Comparison of ENCODE assay signal across 8 cellular contexts in the genomic region with DNA sequence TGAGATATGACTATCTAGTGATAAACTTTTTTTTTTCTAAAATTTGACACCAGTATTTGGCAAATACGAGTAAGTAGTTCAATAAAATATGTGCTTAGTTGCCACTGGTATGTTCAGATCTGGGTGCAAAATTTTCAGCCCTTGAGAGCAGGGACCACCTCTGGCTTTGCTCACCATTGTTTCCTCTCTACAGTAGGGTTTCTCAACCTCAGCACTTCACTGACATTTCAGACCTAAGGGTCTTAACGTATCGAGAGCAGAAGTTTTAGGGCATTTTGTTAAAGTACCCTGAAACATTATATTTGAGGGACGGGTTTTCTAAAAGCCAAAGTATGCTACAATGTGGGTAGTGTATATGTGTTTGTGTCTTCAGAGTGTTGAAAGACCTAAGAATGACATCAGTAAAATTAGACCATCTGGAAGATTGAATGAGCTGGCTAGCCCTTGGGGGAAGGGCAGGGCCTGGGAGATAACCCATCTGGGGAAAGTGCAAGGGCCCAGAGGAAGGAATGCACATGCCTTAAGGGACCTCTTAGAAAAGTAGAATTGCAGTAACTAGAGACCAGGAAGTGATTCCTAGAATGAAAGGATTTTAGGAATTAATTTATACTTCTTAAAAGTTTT. TPM values are rescaled to one million over a fixed set of nuclear protein-coding genes. Genes with fewer than 3 reads are reported as not detected.
DNase-seq lines count a peak whose midpoint lies in the region; FAIRE-seq and TF ChIP-seq lines count a peak whose summit lies in the region.
"Had no signal": no experiment of that assay in that cellular context is flagged by ENCODE, and none has a peak within 500 bp of the region (broad histone marks: within the 10 kb centered on the region; RNA-seq: fewer than 3 reads in every experiment).

No MANE protein-coding gene starts in this region.

- H3K4me3 ChIP-seq in cardiac muscle cell (peak overlapping the region; percentile 3), smooth muscle cell (peak overlapping the region; percentile 3), suprapubic skin (no peak overlapping the region)

- H3K9ac ChIP-seq in smooth muscle cell (ENCODE audit: low read depth), result peak overlapping the region; percentile 49

- H3K4me1 ChIP-seq in cardiac muscle cell (ENCODE audit: low read depth) (peaks cover 77% of the 10 kb centered on the region), smooth muscle cell (ENCODE audit: low read depth) (peaks cover 48% of the 10 kb centered on the region), suprapubic skin (peaks cover 25% of the 10 kb centered on the region)

- POLR2A ChIA-PET in HEK293T (lab: Yijun Ruan, JAX), result interaction anchor here (3.2 kb wide), 1 partner anchor 12 kb away, joined by 10 read pairs; a partner anchor contains a TSS

- in situ Hi-C loops in SK-MEL-5 (cut with HindIII; ENCODE audit: low pct_unique_long_range_greater_than_20kb, low sequenced_read_pairs), result no loop called here

- no peaks in the 10 kb centered on the region for H3K9me3 ChIP-seq in cardiac muscle cell (ENCODE audit: low read depth)
- no peaks in the 10 kb centered on the region for H3K9me3 ChIP-seq in smooth muscle cell (replicated peaks; ENCODE audit: low read depth)
- H3K9me3 ChIP-seq in suprapubic skin, result no peaks in the 10 kb centered on the region

- TF ChIP-seq POLR2A in GM12892 (IDR thresholded peaks at IDR 0.05; ENCODE audit: low read depth, low read length), result no peak
- no peak for TF ChIP-seq POLR2A in suprapubic skin (IDR thresholded peaks at IDR 0.05)

- H3K79me2 ChIP-seq in smooth muscle cell (ENCODE audit: low read depth), result peaks cover 95% of the 10 kb centered on the region

- H3K36me3 ChIP-seq in cardiac muscle cell (no peaks in the 10 kb centered on the region), smooth muscle cell (ENCODE audit: low read depth) (no peaks in the 10 kb centered on the region), suprapubic skin (no peaks in the 10 kb centered on the region)

- H3K27ac ChIP-seq in cardiac muscle cell, result peak overlapping the region; percentile 88
- peak overlapping the region; percentile 86 for H3K27ac ChIP-seq in smooth muscle cell (ENCODE audit: low read depth)
- no peak overlapping the region for H3K27ac ChIP-seq in suprapubic skin

- 9% methylated on average over 4 of the region's 4 CpGs for WGBS in smooth muscle cell (ENCODE audit: low lambda C conversion rate)
- WGBS in suprapubic skin, result 65% methylated on average over 4 of the region's 4 CpGs

- peaks cover 8% of the 10 kb centered on the region for H4K20me1 ChIP-seq in smooth muscle cell (ENCODE audit: low read depth)

- no peak for TF ChIP-seq EP300 in suprapubic skin (IDR thresholded peaks at IDR 0.05)

- no peaks in the 10 kb centered on the region for H3K27me3 ChIP-seq in cardiac muscle cell
- H3K27me3 ChIP-seq in smooth muscle cell (ENCODE audit: low read depth), result no peaks in the 10 kb centered on the region
- H3K27me3 ChIP-seq in suprapubic skin, result no peaks in the 10 kb centered on the region

- no peak for FAIRE-seq in GM12892 (lab: Jason Lieb, UNC)

- peak overlapping the region; percentile 66 for H3K4me2 ChIP-seq in smooth muscle cell

- H3F3A ChIP-seq in smooth muscle cell (ENCODE audit: low read depth), result peaks cover 28% of the 10 kb centered on the region

- TF ChIP-seq CTCF in cardiac muscle cell (IDR thresholded peaks at IDR 0.05; ENCODE audit: low read depth, low read length) (peak; percentile 24), smooth muscle cell (IDR thresholded peaks at IDR 0.05; ENCODE audit: borderline replicate concordance, insufficient read depth, poor library complexity, severe bottlenecking) (peak; percentile 16), suprapubic skin (IDR thresholded peaks at IDR 0.05) (no peak)

- CTCF ChIA-PET in HEK293T (lab: Yijun Ruan, JAX), result no interaction called here

- no peak overlapping the region for H2AFZ ChIP-seq in smooth muscle cell (ENCODE audit: low read depth)

- DNase-seq in HEK293T (ENCODE audit: extremely low spot score) (peak; percentile 14), SK-MEL-5 (ENCODE audit: low read depth, low spot score) (peak; percentile 58), cardiac muscle cell (ENCODE audit: low read depth in 1 of 2, low spot score in 1 of 2) (peak; percentile 82 to 91), smooth muscle cell (lab: John Stamatoyannopoulos, UW; ENCODE audit: unreplicated experiment) (no peak), DMS79 treated with DMSO at 0.1 percent for 48 hours (lab: John Stamatoyannopoulos, UW) (no peak), GM12892 (ENCODE audit: insufficient read length) (no peak), suprapubic skin (ENCODE audit: low spot score in 2 of 2) (no peak)
- DNase-seq: central memory CD4-positive, alpha-beta T cell had no signal

TF ChIP-seq in HEK293T, 16 proteins besides CTCF, POLR2A, EP300 and RAD21:
- no peak for TF ChIP-seq ZNF384 (IDR thresholded peaks at IDR 0.05)
- TF ChIP-seq FOXA1 (IDR thresholded peaks at IDR 0.05), result no peak
- TF ChIP-seq ELF4 (IDR thresholded peaks at IDR 0.05), result no peak
- TF ChIP-seq L3MBTL2 (conservative IDR thresholded peaks at IDR 0.05), result no peak
- no peak for TF ChIP-seq CTBP1 (IDR thresholded peaks at IDR 0.05; ENCODE audit: borderline replicate concordance)
- TF ChIP-seq HDGF (IDR thresholded peaks at IDR 0.05; ENCODE audit: borderline replicate concordance), result no peak
- TF ChIP-seq BHLHE40 (IDR thresholded peaks at IDR 0.05; ENCODE audit: borderline replicate concordance), result no peak
- TF ChIP-seq, protein P1, sequence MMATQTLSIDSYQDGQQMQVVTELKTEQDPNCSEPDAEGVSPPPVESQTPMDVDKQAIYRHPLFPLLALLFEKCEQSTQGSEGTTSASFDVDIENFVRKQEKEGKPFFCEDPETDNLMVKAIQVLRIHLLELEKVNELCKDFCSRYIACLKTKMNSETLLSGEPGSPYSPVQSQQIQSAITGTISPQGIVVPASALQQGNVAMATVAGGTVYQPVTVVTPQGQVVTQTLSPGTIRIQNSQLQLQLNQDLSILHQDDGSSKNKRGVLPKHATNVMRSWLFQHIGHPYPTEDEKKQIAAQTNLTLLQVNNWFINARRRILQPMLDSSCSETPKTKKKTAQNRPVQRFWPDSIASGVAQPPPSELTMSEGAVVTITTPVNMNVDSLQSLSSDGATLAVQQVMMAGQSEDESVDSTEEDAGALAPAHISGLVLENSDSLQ (IDR thresholded peaks at IDR 0.05), result no peak
- TF ChIP-seq ARNT (IDR thresholded peaks at IDR 0.05), result no peak
- TF ChIP-seq FOXK2 (IDR thresholded peaks at IDR 0.05), result no peak
- TF ChIP-seq SUZ12 (IDR thresholded peaks at IDR 0.05), result no peak
- no peak for TF ChIP-seq LEF1 (IDR thresholded peaks at IDR 0.05; ENCODE audit: borderline replicate concordance)
- no peak for TF ChIP-seq FOXM1 (IDR thresholded peaks at IDR 0.05; ENCODE audit: borderline replicate concordance)
- no peak for TF ChIP-seq SP1 (IDR thresholded peaks at IDR 0.05)
- no peak for TF ChIP-seq TARDBP (IDR thresholded peaks at IDR 0.05)
- TF ChIP-seq NFRKB (IDR thresholded peaks at IDR 0.05), result no peak

RNA-seq across cellular contexts. Expression of a gene that starts 11.8 kb away (rescaled TPM):
- total RNA-seq in SK-MEL-5 (2014; rRNA removed; shearing (Covaris generic)), result 126 and 131 TPM in 2 replicates
- polyA plus RNA-seq in SK-MEL-5 (2015; cell fraction: cytosol; rRNA removed), result 159 and 191 TPM in 2 replicates
- 83.2 and 89.5 TPM in 2 replicates for polyA plus RNA-seq in SK-MEL-5 (2015; cell fraction: nucleus; rRNA removed)
- total RNA-seq in cardiac muscle cell, result 281 and 358 TPM in 2 replicates
- polyA plus RNA-seq in cardiac muscle cell, result 236 and 421 TPM in 2 replicates
- 77.9 and 83.7 TPM in 2 replicates for total RNA-seq in smooth muscle cell
- polyA plus RNA-seq in smooth muscle cell, result 56.1 and 70.4 TPM in 2 replicates
- 6.8 TPM for polyA plus RNA-seq in GM12892 (2012; ENCODE audit: missing spikeins)
- 10 to 100 TPM; 60.5 to 97.9 (median 84.4) TPM for total RNA-seq in suprapubic skin

RNA-seq across cellular contexts. Expression of a gene that starts 12.2 kb away (rescaled TPM):
- 26.1 and 29.1 TPM in 2 replicates for total RNA-seq in SK-MEL-5 (2014; rRNA removed; shearing (Covaris generic))
- 15.4 and 17.6 TPM in 2 replicates for polyA plus RNA-seq in SK-MEL-5 (2015; cell fraction: cytosol; rRNA removed)
- 34.2 and 44.7 TPM in 2 replicates for polyA plus RNA-seq in SK-MEL-5 (2015; cell fraction: nucleus; rRNA removed)
- 36.7 and 54.1 TPM in 2 replicates for total RNA-seq in cardiac muscle cell
- polyA plus RNA-seq in cardiac muscle cell, result 44.6 and 81.5 TPM in 2 replicates
- total RNA-seq in smooth muscle cell, result 28.0 and 36.5 TPM in 2 replicates
- 24.0 and 25.5 TPM in 2 replicates for polyA plus RNA-seq in smooth muscle cell
- polyA plus RNA-seq in GM12892 (2012; ENCODE audit: missing spikeins), result 0.28 TPM
- total RNA-seq in suprapubic skin, result 10 to 100 TPM in 1 of 4 donors, 1 to 10 TPM in 3; 5.2 to 16.2 (median 9.4) TPM

Comparison
In these comparisons a context has a peak if more than half of its experiments do, and no peak if none do; other contexts are left out.
1. DNase-seq: peak in HEK293T (single experiment), SK-MEL-5 (single experiment) and cardiac muscle cell (2 of 2); none in smooth muscle cell (single experiment), DMS79 treated with DMSO at 0.1 percent for 48 hours (single experiment), GM12892 (single experiment) and suprapubic skin (0 of 2).
2. CTCF ChIP-seq: peak in cardiac muscle cell (single experiment) and smooth muscle cell (single experiment); none in suprapubic skin (0 of 2).